ENCODE assay signal across 8 cellular contexts in genomic region chr11:126317681-126318641, GRCh38. TPM values are rescaled to one million over a fixed set of nuclear protein-coding genes. Genes with fewer than 3 reads are reported as not detected.
DNase-seq lines count a peak whose midpoint lies in the region; ATAC-seq, FAIRE-seq and TF ChIP-seq lines count a peak whose summit lies in the region.

No MANE protein-coding gene starts in this region.

- ATAC-seq in GM19023 (IDR thresholded peaks at IDR 0.05; ENCODE audit: unreplicated experiment) = peak; percentile 39
- peak; percentile 49 for ATAC-seq in HG03354 (IDR thresholded peaks at IDR 0.05; ENCODE audit: poor library complexity, severe bottlenecking, unreplicated experiment)
- ATAC-seq in WTC11 = no peak
- ATAC-seq in psoas muscle = peak; percentile 86 to 96 (median 92)

- no peaks in the 10 kb centered on the region for H3K4me1 Mint-ChIP-seq in WTC11

- H3K9me3 Mint-ChIP-seq in WTC11 = peaks cover 5% of the 10 kb centered on the region; the same call in 1 of the 2 replicates

- TF ChIP-seq POLR2A in GM12892 (IDR thresholded peaks at IDR 0.05; ENCODE audit: low read depth, low read length) = no peak

- intact Hi-C loops in psoas muscle (cut with DNase I) = loop anchor here (5.0 to 10.0 kb wide), 2 partner anchors 34 to 47 kb away; no protein-coding TSS in a partner anchor

- H3K27ac Mint-ChIP-seq in WTC11 = peak overlapping the region; percentile 55

- no peak for FAIRE-seq in GM12892 (lab: Jason Lieb, UNC)

- no peak overlapping the region for H3K4me3 Mint-ChIP-seq in WTC11

- WGBS in psoas muscle, 3 donors = 16 to 24% (median 22%) methylated on average over 17 of the region's 17 CpGs

- CTCF ChIA-PET in WTC11 (lab: Charles Lee) = interaction anchor here (1.0 to 1.8 kb wide), 2 partner anchors 7 to 35 kb away, joined by 3 to 10 read pairs; no protein-coding TSS in a partner anchor

- peak overlapping the region; percentile 77 for H3K27ac ChIP-seq in psoas muscle

- H3K4me3 ChIP-seq in AG10803 (ENCODE audit: low read length) = peak overlapping the region; percentile 52
- H3K4me3 ChIP-seq in fibroblast of villous mesenchyme (ENCODE audit: low read depth, low read length) = peak overlapping the region; percentile 11
- peak overlapping the region; percentile 14 for H3K4me3 ChIP-seq in psoas muscle

- peak; percentile 90 for DNase-seq in AG10803 (ENCODE audit: low read depth)
- DNase-seq in WTC11 (ENCODE audit: low spot score) = no peak
- peak; percentile 86 for DNase-seq in fibroblast of villous mesenchyme (ENCODE audit: low read depth)
- peak; percentile 78 to 89 for DNase-seq in psoas muscle
- DNase-seq in GM12892 (ENCODE audit: insufficient read length) = no peak
- no peak for DNase-seq in HuH-7.5 (ENCODE audit: low spot score)

- POLR2A ChIA-PET in WTC11 (lab: Charles Lee) = no interaction called here

- no peaks in the 10 kb centered on the region for H3K9me3 ChIP-seq in psoas muscle

- peaks cover 23% of the 10 kb centered on the region for H3K36me3 Mint-ChIP-seq in WTC11

- H3K36me3 ChIP-seq in psoas muscle (ENCODE audit: insufficient read depth in 1 of 2, low read depth in 1 of 2) = peaks cover 2 to 16% of the 10 kb centered on the region in 2 donors

- H3K4me1 ChIP-seq in psoas muscle = peaks cover 22% of the 10 kb centered on the region

- no peak for TF ChIP-seq CTCF in AG10803 (conservative IDR thresholded peaks at IDR 0.05; ENCODE audit: low read length)
- no peak for TF ChIP-seq CTCF in WTC11 (IDR thresholded peaks at IDR 0.05)
- no peak for TF ChIP-seq CTCF in fibroblast of villous mesenchyme (IDR thresholded peaks at IDR 0.05; ENCODE audit: insufficient read depth, low read depth, low read length)
- no peak for TF ChIP-seq CTCF in psoas muscle (IDR thresholded peaks at IDR 0.05)

- H3K27me3 Mint-ChIP-seq in WTC11 (ENCODE audit: low read depth) = no peaks in the 10 kb centered on the region

- H3K27me3 ChIP-seq in psoas muscle (ENCODE audit: insufficient read depth in 3 of 3, low read length in 2 of 3) = no peaks in the 10 kb centered on the region

TF ChIP-seq in WTC11, 78 proteins besides CTCF, POLR2A, EP300 and RAD21:
- TF ChIP-seq, protein P1, sequence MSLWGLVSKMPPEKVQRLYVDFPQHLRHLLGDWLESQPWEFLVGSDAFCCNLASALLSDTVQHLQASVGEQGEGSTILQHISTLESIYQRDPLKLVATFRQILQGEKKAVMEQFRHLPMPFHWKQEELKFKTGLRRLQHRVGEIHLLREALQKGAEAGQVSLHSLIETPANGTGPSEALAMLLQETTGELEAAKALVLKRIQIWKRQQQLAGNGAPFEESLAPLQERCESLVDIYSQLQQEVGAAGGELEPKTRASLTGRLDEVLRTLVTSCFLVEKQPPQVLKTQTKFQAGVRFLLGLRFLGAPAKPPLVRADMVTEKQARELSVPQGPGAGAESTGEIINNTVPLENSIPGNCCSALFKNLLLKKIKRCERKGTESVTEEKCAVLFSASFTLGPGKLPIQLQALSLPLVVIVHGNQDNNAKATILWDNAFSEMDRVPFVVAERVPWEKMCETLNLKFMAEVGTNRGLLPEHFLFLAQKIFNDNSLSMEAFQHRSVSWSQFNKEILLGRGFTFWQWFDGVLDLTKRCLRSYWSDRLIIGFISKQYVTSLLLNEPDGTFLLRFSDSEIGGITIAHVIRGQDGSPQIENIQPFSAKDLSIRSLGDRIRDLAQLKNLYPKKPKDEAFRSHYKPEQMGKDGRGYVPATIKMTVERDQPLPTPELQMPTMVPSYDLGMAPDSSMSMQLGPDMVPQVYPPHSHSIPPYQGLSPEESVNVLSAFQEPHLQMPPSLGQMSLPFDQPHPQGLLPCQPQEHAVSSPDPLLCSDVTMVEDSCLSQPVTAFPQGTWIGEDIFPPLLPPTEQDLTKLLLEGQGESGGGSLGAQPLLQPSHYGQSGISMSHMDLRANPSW (CRISPR knock-in tag; conservative IDR thresholded peaks at IDR 0.05; ENCODE audit: low read depth) = no peak
- TF ChIP-seq RELA (CRISPR knock-in tag; IDR thresholded peaks at IDR 0.05; ENCODE audit: borderline replicate concordance) (no peak), FOXP1 (CRISPR knock-in tag; IDR thresholded peaks at IDR 0.05; ENCODE audit: borderline replicate concordance) (no peak), RORB (CRISPR knock-in tag; IDR thresholded peaks at IDR 0.05) (no peak), OVOL2 (CRISPR knock-in tag; IDR thresholded peaks at IDR 0.05; ENCODE audit: borderline replicate concordance) (no peak), ZNF317 (CRISPR knock-in tag; IDR thresholded peaks at IDR 0.05; ENCODE audit: borderline replicate concordance, low read depth) (no peak), ZNF416 (CRISPR knock-in tag; IDR thresholded peaks at IDR 0.05) (no peak), KAT7 (CRISPR knock-in tag; IDR thresholded peaks at IDR 0.05; ENCODE audit: borderline replicate concordance) (no peak), USF2 (CRISPR knock-in tag; IDR thresholded peaks at IDR 0.05) (no peak), NR2C2 (CRISPR knock-in tag; IDR thresholded peaks at IDR 0.05) (no peak), GTF2I (CRISPR knock-in tag; conservative IDR thresholded peaks at IDR 0.05) (no peak), NFE2L1 (CRISPR knock-in tag; IDR thresholded peaks at IDR 0.05) (no peak), TEAD1 (CRISPR knock-in tag; IDR thresholded peaks at IDR 0.05) (no peak), ATF1 (CRISPR knock-in tag; IDR thresholded peaks at IDR 0.05) (no peak), MXD4 (CRISPR knock-in tag; IDR thresholded peaks at IDR 0.05; ENCODE audit: borderline replicate concordance) (no peak), ZNF121 (CRISPR knock-in tag; IDR thresholded peaks at IDR 0.05) (no peak)
- TF ChIP-seq, protein P2, sequence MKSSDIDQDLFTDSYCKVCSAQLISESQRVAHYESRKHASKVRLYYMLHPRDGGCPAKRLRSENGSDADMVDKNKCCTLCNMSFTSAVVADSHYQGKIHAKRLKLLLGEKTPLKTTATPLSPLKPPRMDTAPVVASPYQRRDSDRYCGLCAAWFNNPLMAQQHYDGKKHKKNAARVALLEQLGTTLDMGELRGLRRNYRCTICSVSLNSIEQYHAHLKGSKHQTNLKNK (CRISPR knock-in tag; IDR thresholded peaks at IDR 0.05) = no peak
- TF ChIP-seq, protein P3, sequence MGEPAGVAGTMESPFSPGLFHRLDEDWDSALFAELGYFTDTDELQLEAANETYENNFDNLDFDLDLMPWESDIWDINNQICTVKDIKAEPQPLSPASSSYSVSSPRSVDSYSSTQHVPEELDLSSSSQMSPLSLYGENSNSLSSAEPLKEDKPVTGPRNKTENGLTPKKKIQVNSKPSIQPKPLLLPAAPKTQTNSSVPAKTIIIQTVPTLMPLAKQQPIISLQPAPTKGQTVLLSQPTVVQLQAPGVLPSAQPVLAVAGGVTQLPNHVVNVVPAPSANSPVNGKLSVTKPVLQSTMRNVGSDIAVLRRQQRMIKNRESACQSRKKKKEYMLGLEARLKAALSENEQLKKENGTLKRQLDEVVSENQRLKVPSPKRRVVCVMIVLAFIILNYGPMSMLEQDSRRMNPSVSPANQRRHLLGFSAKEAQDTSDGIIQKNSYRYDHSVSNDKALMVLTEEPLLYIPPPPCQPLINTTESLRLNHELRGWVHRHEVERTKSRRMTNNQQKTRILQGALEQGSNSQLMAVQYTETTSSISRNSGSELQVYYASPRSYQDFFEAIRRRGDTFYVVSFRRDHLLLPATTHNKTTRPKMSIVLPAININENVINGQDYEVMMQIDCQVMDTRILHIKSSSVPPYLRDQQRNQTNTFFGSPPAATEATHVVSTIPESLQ (CRISPR knock-in tag; IDR thresholded peaks at IDR 0.05) = no peak

RNA-seq across cellular contexts. Expression of gene DCPS, which starts 14.1 kb away (rescaled TPM):
- total RNA-seq in WTC11 (2021) (26.2 to 30.9 TPM (median 29.4 TPM) in 3 replicates), fibroblast of villous mesenchyme (10.4 and 12.9 TPM in 2 replicates), psoas muscle (10 to 100 TPM; 11.8 to 16.7 (median 14.2) TPM)
- polyA plus RNA-seq in psoas muscle = 10 to 100 TPM; 12.1 to 20.5 (median 15.5) TPM
- polyA plus RNA-seq in GM12892 (2012; ENCODE audit: missing spikeins) = 41.4 TPM

RNA-seq across cellular contexts. Expression of gene TIRAP, which starts 35.1 kb away (rescaled TPM):
- total RNA-seq in WTC11 (2021) (5.4 to 5.9 TPM (median 5.6 TPM) in 3 replicates), fibroblast of villous mesenchyme (7.4 and 7.8 TPM in 2 replicates), psoas muscle (1 to 10 TPM; 5.8 to 9.6 (median 6.5) TPM)
- polyA plus RNA-seq in psoas muscle = 1 to 10 TPM; 3.3 to 7.9 (median 4.1) TPM
- polyA plus RNA-seq in GM12892 (2012; ENCODE audit: missing spikeins) = 4.3 TPM

RNA-seq across cellular contexts. Expression of gene ST3GAL4, which starts 37.5 kb away (rescaled TPM):
- total RNA-seq in WTC11 (2021) = 12.8 to 17.3 TPM (median 14.3 TPM) in 3 replicates
- 16.8 and 17.1 TPM in 2 replicates for total RNA-seq in fibroblast of villous mesenchyme
- total RNA-seq in psoas muscle = 1 to 10 TPM; 4.1 to 9.3 (median 6.3) TPM
- 1 to 10 TPM; 3.5 to 4.7 (median 3.6) TPM for polyA plus RNA-seq in psoas muscle
- polyA plus RNA-seq in GM12892 (2012; ENCODE audit: missing spikeins) = 4.3 TPM

RNA-seq across cellular contexts. Expression of gene FOXRED1, which starts 49.0 kb away (rescaled TPM):
- 59.4 to 64.4 TPM (median 61.9 TPM) in 3 replicates for total RNA-seq in WTC11 (2021)
- total RNA-seq in fibroblast of villous mesenchyme = 6.0 and 10.3 TPM in 2 replicates
- 10 to 100 TPM; 12.3 to 27.7 (median 21.7) TPM for total RNA-seq in psoas muscle
- 10 to 100 TPM; 17.9 to 27.1 (median 18.3) TPM for polyA plus RNA-seq in psoas muscle
- 30.1 TPM for polyA plus RNA-seq in GM12892 (2012; ENCODE audit: missing spikeins)

RNA-seq across cellular contexts. Expression of gene SRPRA, which starts 49.3 kb away (rescaled TPM):
- 59.7 to 64.7 TPM (median 62.2 TPM) in 3 replicates for total RNA-seq in WTC11 (2021)
- total RNA-seq in fibroblast of villous mesenchyme = 85.4 and 102 TPM in 2 replicates
- 100 to 1,000 TPM in 1 of 4 donors, 10 to 100 TPM in 3; 54.4 to 105 (median 71.2) TPM for total RNA-seq in psoas muscle
- polyA plus RNA-seq in psoas muscle = 10 to 100 TPM; 48.7 to 82.2 (median 76.2) TPM
- polyA plus RNA-seq in GM12892 (2012; ENCODE audit: missing spikeins) = 74.4 TPM

Comparison
In these comparisons a context has a peak if more than half of its experiments do, and no peak if none do; other contexts are left out.
1. DNase-seq: peak in AG10803 (single experiment), fibroblast of villous mesenchyme (single experiment) and psoas muscle (2 of 2); none in WTC11 (single experiment), GM12892 (single experiment) and HuH-7.5 (single experiment).
2. Peak in every context shown above with its lines, with median percentiles within 50 percentile points of each other: H3K4me3 ChIP-seq.